Comparison of ENCODE assay signal across 10 cellular contexts in genomic region chr17:1645207-1646171, GRCh38. TPM values are rescaled to one million over a fixed set of nuclear protein-coding genes. Genes with fewer than 3 reads are reported as not detected.
DNase-seq lines count a peak whose midpoint lies in the region; ATAC-seq and TF ChIP-seq lines count a peak whose summit lies in the region.
"Had no signal": no experiment of that assay in that cellular context is flagged by ENCODE, and none has a peak within 500 bp of the region (broad histone marks: within the 10 kb centered on the region; RNA-seq: fewer than 3 reads in every experiment).

A gene with protein sequence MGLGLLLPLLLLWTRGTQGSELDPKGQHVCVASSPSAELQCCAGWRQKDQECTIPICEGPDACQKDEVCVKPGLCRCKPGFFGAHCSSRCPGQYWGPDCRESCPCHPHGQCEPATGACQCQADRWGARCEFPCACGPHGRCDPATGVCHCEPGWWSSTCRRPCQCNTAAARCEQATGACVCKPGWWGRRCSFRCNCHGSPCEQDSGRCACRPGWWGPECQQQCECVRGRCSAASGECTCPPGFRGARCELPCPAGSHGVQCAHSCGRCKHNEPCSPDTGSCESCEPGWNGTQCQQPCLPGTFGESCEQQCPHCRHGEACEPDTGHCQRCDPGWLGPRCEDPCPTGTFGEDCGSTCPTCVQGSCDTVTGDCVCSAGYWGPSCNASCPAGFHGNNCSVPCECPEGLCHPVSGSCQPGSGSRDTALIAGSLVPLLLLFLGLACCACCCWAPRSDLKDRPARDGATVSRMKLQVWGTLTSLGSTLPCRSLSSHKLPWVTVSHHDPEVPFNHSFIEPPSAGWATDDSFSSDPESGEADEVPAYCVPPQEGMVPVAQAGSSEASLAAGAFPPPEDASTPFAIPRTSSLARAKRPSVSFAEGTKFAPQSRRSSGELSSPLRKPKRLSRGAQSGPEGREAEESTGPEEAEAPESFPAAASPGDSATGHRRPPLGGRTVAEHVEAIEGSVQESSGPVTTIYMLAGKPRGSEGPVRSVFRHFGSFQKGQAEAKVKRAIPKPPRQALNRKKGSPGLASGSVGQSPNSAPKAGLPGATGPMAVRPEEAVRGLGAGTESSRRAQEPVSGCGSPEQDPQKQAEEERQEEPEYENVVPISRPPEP (minus strand): TSS chr17:1645732. CDS start chr17:1645697, 35 bp downstream.

- H3K79me2 ChIP-seq in PC-9 (ENCODE audit: low read depth) = no peaks in the 10 kb centered on the region
- H3K79me2 ChIP-seq in GM23248 (ENCODE audit: insufficient read depth) = no peaks in the 10 kb centered on the region

- peaks cover 26% of the 10 kb centered on the region for H3K27me3 Mint-ChIP-seq in nephron (ENCODE audit: low read depth)

- in situ Hi-C loops in GM23248 (cut with MboI) = no loop called here

- DNase-seq in PC-9 = no peak
- no peak for DNase-seq in epithelial cell of proximal tubule (ENCODE audit: low read depth)
- no peak for DNase-seq in GM23248
- no peak for DNase-seq in GOT3 (lab: John Stamatoyannopoulos, UW)
- DNase-seq: activated CD4-positive, alpha-beta T cell treated with anti-CD3 and anti-CD28 coated beads, Interleukin-2, amount 50 U/mL, for 1 hour; DMS153 had no signal

- TF ChIP-seq CTCF in PC-9 (conservative IDR thresholded peaks at IDR 0.05) (no peak), epithelial cell of proximal tubule (conservative IDR thresholded peaks at IDR 0.05; ENCODE audit: low read depth, low read length) (no peak), nephron (IDR thresholded peaks at IDR 0.05; ENCODE audit: unreplicated experiment in 3 of 3) (no peak)

- H3K4me3 Mint-ChIP-seq in nephron = peak within 1 kb of the TSS; percentile 80 to 85 (median 84)

- peak within 1 kb of the TSS; percentile 82 to 90 (median 87) for H3K9ac ChIP-seq in BLaER1 treated with 17β-estradiol and CSF1 and Interleukin-3, amounts not matched to agents 10 nM and 100 nM
- no peak within 1 kb of the TSS for H3K9ac ChIP-seq in GM23248

- peak within 1 kb of the TSS; percentile 62 to 91 (median 83) for H3K27ac ChIP-seq in BLaER1 treated with 17β-estradiol and CSF1 and Interleukin-3, amounts not matched to agents 10 nM and 100 nM
- no peak within 1 kb of the TSS for H3K27ac ChIP-seq in PC-9
- no peak within 1 kb of the TSS for H3K27ac ChIP-seq in GM23248

- WGBS in GM23248 (ENCODE audit: low coverage in 1 of 2, low lambda C conversion rate in 2 of 2, missing lambda C conversion rate in 2 of 2), 2 experiments = 94 to 95% methylated on average over 20 to 25 of the region's 25 CpGs

- peak within 1 kb of the TSS; percentile 34 to 46 (median 44) for H3K27ac Mint-ChIP-seq in nephron

- no peaks in the 10 kb centered on the region for H3K27me3 ChIP-seq in BLaER1 treated with 17β-estradiol and CSF1 and Interleukin-3, amounts not matched to agents 10 nM and 100 nM
- no peaks in the 10 kb centered on the region for H3K27me3 ChIP-seq in PC-9 (ENCODE audit: insufficient read depth, low read depth)
- H3K27me3 ChIP-seq in GM23248 (replicated peaks; ENCODE audit: insufficient read depth) = no peaks in the 10 kb centered on the region

- peaks cover 6 to 33% (median 22%) of the 10 kb centered on the region in 11 experiments for H3K36me3 ChIP-seq in BLaER1 treated with 17β-estradiol and CSF1 and Interleukin-3, amounts not matched to agents 10 nM and 100 nM
- no peaks in the 10 kb centered on the region for H3K36me3 ChIP-seq in PC-9 (ENCODE audit: low read depth)
- no peaks in the 10 kb centered on the region for H3K36me3 ChIP-seq in GM23248 (ENCODE audit: low read depth)

- H3F3A ChIP-seq in PC-9 (ENCODE audit: insufficient read depth, low read depth) = peaks cover 21% of the 10 kb centered on the region
- peaks cover 5% of the 10 kb centered on the region for H3F3A ChIP-seq in GM23248 (ENCODE audit: insufficient read depth)

- H3K4me1 ChIP-seq in BLaER1 treated with 17β-estradiol and CSF1 and Interleukin-3, amounts not matched to agents 10 nM and 100 nM = peaks cover 53 to 72% (median 64%) of the 10 kb centered on the region in 10 experiments
- H3K4me1 ChIP-seq in PC-9 (replicated peaks; ENCODE audit: insufficient read depth) = peaks cover 22% of the 10 kb centered on the region
- peaks cover 15% of the 10 kb centered on the region for H3K4me1 ChIP-seq in GM23248 (ENCODE audit: insufficient read depth)

- H2AFZ ChIP-seq in PC-9 (no peak within 1 kb of the TSS), GM23248 (no peak within 1 kb of the TSS)

- H3K9me3 ChIP-seq in BLaER1 treated with 17β-estradiol and CSF1 and Interleukin-3, amounts not matched to agents 10 nM and 100 nM (replicated peaks in 1 of 11) = no peaks in the 10 kb centered on the region
- H3K9me3 ChIP-seq in PC-9 (ENCODE audit: insufficient read depth, low read depth) (no peaks in the 10 kb centered on the region), GM23248 (ENCODE audit: low read depth) (no peaks in the 10 kb centered on the region)

- peaks cover 11 to 34% (median 25%) of the 10 kb centered on the region in 11 experiments; a peak in 20 of 22 replicates for H4K20me1 ChIP-seq in BLaER1 treated with 17β-estradiol and CSF1 and Interleukin-3, amounts not matched to agents 10 nM and 100 nM
- H4K20me1 ChIP-seq in PC-9 (ENCODE audit: insufficient read depth) (peaks cover 4% of the 10 kb centered on the region; the same call in 1 of the 2 replicates), GM23248 (ENCODE audit: insufficient read depth) (no peaks in the 10 kb centered on the region)

- H3K9me2 ChIP-seq in PC-9 (ENCODE audit: insufficient read depth) (no peaks in the 10 kb centered on the region), GM23248 (ENCODE audit: insufficient read depth) (no peaks in the 10 kb centered on the region)

- intact Hi-C loops in PC-9 (cut with micrococcal nuclease; ENCODE audit: unreplicated experiment) = loop anchor here (5.0 to 10.0 kb wide), 4 partner anchors 158 to 759 kb away; partner anchors contain the start of gene MNT

- peak within 1 kb of the TSS; percentile 92 to 100 (median 99) for H3K4me2 ChIP-seq in BLaER1 treated with 17β-estradiol and CSF1 and Interleukin-3, amounts not matched to agents 10 nM and 100 nM
- peak within 1 kb of the TSS; percentile 87; the same call in 1 of the 2 replicates for H3K4me2 ChIP-seq in PC-9
- no peak within 1 kb of the TSS for H3K4me2 ChIP-seq in GM23248 (ENCODE audit: unreplicated experiment)

- no TSS peak for BruUV-seq in PC-9 (replicated peaks; lab: Mats Ljungman, UMichigan)

- ATAC-seq in HG03097 (IDR thresholded peaks at IDR 0.05; ENCODE audit: low FRiP score, unreplicated experiment) = no peak
- ATAC-seq in HG03442 (IDR thresholded peaks at IDR 0.05; ENCODE audit: unreplicated experiment) = no peak

- H3K36me3 Mint-ChIP-seq in nephron (ENCODE audit: low read depth) = no peaks in the 10 kb centered on the region

- H3K9me3 Mint-ChIP-seq in nephron = no peaks in the 10 kb centered on the region

- peaks cover 23% of the 10 kb centered on the region for H3K4me1 Mint-ChIP-seq in nephron

- CTCF ChIA-PET in PC-9 (lab: Charles Lee) = no interaction called here

- POLR2A ChIA-PET in PC-9 (lab: Charles Lee; ENCODE audit: unreplicated experiment) = no interaction called here

- H3K4me3 ChIP-seq in BLaER1 treated with 17β-estradiol and CSF1 and Interleukin-3, amounts not matched to agents 10 nM and 100 nM = peak within 1 kb of the TSS; percentile 69 to 92 (median 84)
- H3K4me3 ChIP-seq in PC-9 (no peak within 1 kb of the TSS), epithelial cell of proximal tubule (ENCODE audit: low read depth, low read length) (no peak within 1 kb of the TSS), GM23248 (no peak within 1 kb of the TSS)

RNA-seq across cellular contexts. Expression of the gene that starts here (rescaled TPM):
- total RNA-seq in PC-9 (2021) = 2.2 and 2.7 TPM in 2 replicates
- 14.5 and 19.8 TPM in 2 replicates for total RNA-seq in epithelial cell of proximal tubule
- total RNA-seq in GM23248 (2014; rRNA removed; shearing (Covaris generic)) = 0.25 TPM in 1 of 2 replicates, not detected in the other
- polyA plus RNA-seq in GM23248 (2016; fragmentation: Nextera tagmentation; extraction: Ambion mirVana) = 0.14 TPM in 1 of 2 replicates, not detected in the other

Comparison
In these comparisons a context has a peak if more than half of its experiments do, and no peak if none do; other contexts are left out.
1. H3K27ac ChIP-seq: peak in BLaER1 treated with 17β-estradiol and CSF1 and Interleukin-3, amounts not matched to agents 10 nM and 100 nM (11 of 11); none in PC-9 (single experiment) and GM23248 (single experiment).
2. H3K4me3 ChIP-seq: peak in BLaER1 treated with 17β-estradiol and CSF1 and Interleukin-3, amounts not matched to agents 10 nM and 100 nM (10 of 10); none in PC-9 (single experiment), epithelial cell of proximal tubule (single experiment) and GM23248 (single experiment).